1 cellular context compared by ENCODE assay signal in the genomic region with DNA sequence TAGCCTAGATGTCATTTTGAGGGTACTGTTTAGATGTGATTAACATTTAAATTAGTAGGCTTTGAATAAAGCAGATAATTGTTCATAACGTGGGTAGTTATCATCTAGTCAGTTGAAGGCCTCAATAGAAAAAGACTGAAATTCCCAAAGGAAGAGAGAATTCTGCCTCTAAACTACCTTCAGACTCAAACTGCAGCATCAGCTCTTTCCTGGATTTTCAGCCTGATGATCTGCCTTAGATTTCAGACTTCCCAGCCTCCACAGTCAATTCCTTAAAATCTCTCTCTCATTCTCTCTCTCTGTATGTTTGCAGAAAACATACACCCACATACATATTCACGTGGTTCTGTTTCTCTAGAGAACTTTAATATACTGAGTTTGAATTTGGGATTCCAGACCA.
TF ChIP-seq lines count a peak whose summit lies in the region.

No MANE protein-coding gene starts in this region.

TF ChIP-seq in GM23338, 12 proteins besides CTCF, POLR2A, EP300 and RAD21 (continued from another document):
- TF ChIP-seq, protein P1, sequence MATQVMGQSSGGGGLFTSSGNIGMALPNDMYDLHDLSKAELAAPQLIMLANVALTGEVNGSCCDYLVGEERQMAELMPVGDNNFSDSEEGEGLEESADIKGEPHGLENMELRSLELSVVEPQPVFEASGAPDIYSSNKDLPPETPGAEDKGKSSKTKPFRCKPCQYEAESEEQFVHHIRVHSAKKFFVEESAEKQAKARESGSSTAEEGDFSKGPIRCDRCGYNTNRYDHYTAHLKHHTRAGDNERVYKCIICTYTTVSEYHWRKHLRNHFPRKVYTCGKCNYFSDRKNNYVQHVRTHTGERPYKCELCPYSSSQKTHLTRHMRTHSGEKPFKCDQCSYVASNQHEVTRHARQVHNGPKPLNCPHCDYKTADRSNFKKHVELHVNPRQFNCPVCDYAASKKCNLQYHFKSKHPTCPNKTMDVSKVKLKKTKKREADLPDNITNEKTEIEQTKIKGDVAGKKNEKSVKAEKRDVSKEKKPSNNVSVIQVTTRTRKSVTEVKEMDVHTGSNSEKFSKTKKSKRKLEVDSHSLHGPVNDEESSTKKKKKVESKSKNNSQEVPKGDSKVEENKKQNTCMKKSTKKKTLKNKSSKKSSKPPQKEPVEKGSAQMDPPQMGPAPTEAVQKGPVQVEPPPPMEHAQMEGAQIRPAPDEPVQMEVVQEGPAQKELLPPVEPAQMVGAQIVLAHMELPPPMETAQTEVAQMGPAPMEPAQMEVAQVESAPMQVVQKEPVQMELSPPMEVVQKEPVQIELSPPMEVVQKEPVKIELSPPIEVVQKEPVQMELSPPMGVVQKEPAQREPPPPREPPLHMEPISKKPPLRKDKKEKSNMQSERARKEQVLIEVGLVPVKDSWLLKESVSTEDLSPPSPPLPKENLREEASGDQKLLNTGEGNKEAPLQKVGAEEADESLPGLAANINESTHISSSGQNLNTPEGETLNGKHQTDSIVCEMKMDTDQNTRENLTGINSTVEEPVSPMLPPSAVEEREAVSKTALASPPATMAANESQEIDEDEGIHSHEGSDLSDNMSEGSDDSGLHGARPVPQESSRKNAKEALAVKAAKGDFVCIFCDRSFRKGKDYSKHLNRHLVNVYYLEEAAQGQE (IDR thresholded peaks at IDR 0.05; ENCODE audit: unreplicated experiment) = no peak
- TF ChIP-seq EZH2 (IDR thresholded peaks at IDR 0.05; ENCODE audit: low read depth, unreplicated experiment) = no peak
- TF ChIP-seq STAT1 (IDR thresholded peaks at IDR 0.05; ENCODE audit: unreplicated experiment) = no peak
- TF ChIP-seq NANOG (IDR thresholded peaks at IDR 0.05; ENCODE audit: borderline replicate concordance) = no peak
- TF ChIP-seq CREB1 (CRISPR knock-in tag; IDR thresholded peaks at IDR 0.05; ENCODE audit: low read depth) = no peak
